ENCODE assay signal across 35 cellular contexts in genomic region chr2:52463457-52463856, GRCh38.
DNase-seq lines count a peak whose midpoint lies in the region; ATAC-seq, FAIRE-seq and TF ChIP-seq lines count a peak whose summit lies in the region.
"Had no signal": no experiment of that assay in that cellular context is flagged by ENCODE, and none has a peak within 500 bp of the region (broad histone marks: within the 10 kb centered on the region; RNA-seq: fewer than 3 reads in every experiment).

No MANE protein-coding gene starts in this region.

- TF ChIP-seq EP300 in HepG2 (IDR thresholded peaks at IDR 0.05; ENCODE audit: low read depth in 2 of 2, low read length in 2 of 2) (no peak), HepG2 (CRISPR knock-in tag; IDR thresholded peaks at IDR 0.05; ENCODE audit: borderline replicate concordance) (no peak)

- H3K4me1 ChIP-seq in liver (ENCODE audit: control insufficient read depth in 4 of 4, insufficient read depth in 4 of 4, low read length in 3 of 4) (peaks cover 0 to 16% (median 13%) of the 10 kb centered on the region in 4 donors), HepG2 (ENCODE audit: insufficient read depth, low read length) (no peaks in the 10 kb centered on the region), right lobe of liver (peaks cover 0 to 24% (median 2%) of the 10 kb centered on the region in 4 donors)
- H3K4me1 ChIP-seq: A549; BE2C; BLaER1; BLaER1 treated with 17β-estradiol and CSF1 and Interleukin-3, amounts not matched to agents 10 nM and 100 nM; Caco-2 had no signal

- H3K9ac ChIP-seq in liver (ENCODE audit: low read depth in 1 of 2, low read length in 2 of 2) (no peak overlapping the region), HepG2 (ENCODE audit: insufficient read depth, low read depth, low read length) (no peak overlapping the region)
- H3K9ac ChIP-seq: BLaER1; BLaER1 treated with 17β-estradiol and CSF1 and Interleukin-3, amounts not matched to agents 10 nM and 100 nM had no signal

- TF ChIP-seq POLR2A in HepG2 (IDR thresholded peaks at IDR 0.05; ENCODE audit: insufficient read depth in 1 of 2, low read depth in 2 of 2, low read length in 2 of 2) (no peak), right lobe of liver (IDR thresholded peaks at IDR 0.05) (no peak)

- H4K20me1 ChIP-seq in HepG2 (ENCODE audit: insufficient read depth, low read length) = no peaks in the 10 kb centered on the region
- H4K20me1 ChIP-seq: BLaER1; BLaER1 treated with 17β-estradiol and CSF1 and Interleukin-3, amounts not matched to agents 10 nM and 100 nM had no signal

- no peak overlapping the region for H3K4me2 ChIP-seq in HepG2 (ENCODE audit: low read depth, low read length)
- H3K4me2 ChIP-seq: A549; BLaER1; BLaER1 treated with 17β-estradiol and CSF1 and Interleukin-3, amounts not matched to agents 10 nM and 100 nM had no signal

- H3K27ac ChIP-seq in liver (ENCODE audit: low read depth in 1 of 2, low read length in 2 of 2) (no peak overlapping the region), HepG2 (ENCODE audit: extremely low read length, insufficient read depth, low read length) (no peak overlapping the region), right lobe of liver (no peak overlapping the region)
- H3K27ac ChIP-seq: 22Rv1; A549; BLaER1; BLaER1 treated with 17β-estradiol and CSF1 and Interleukin-3, amounts not matched to agents 10 nM and 100 nM; C4-2B had no signal

- no peak for FAIRE-seq in HepG2 (lab: Jason Lieb, UNC)
- FAIRE-seq in endometrium (lab: Jason Lieb, UNC) = peak; percentile 91
- FAIRE-seq: A204.1, A549, D721Med had no signal

- WGBS in liver = 53% methylated on average over 3 of the region's 3 CpGs
- WGBS in HepG2 (ENCODE audit: low lambda C conversion rate) = 2% methylated on average over 3 of the region's 3 CpGs
- 40% methylated on average over 3 of the region's 3 CpGs for WGBS in right lobe of liver (ENCODE audit: insufficient coverage, low coverage, low lambda C conversion rate, missing lambda C conversion rate)

- intact Hi-C loops in HepG2 (cut with micrococcal nuclease; ENCODE audit: unreplicated experiment) = no loop called here
- intact Hi-C loops in right lobe of liver (cut with DNase I) = no loop called here
- intact Hi-C loops in cardiac septum (cut with DNase I) = no loop called here

- CTCF ChIA-PET in HepG2 (lab: Yijun Ruan, JAX; ENCODE audit: low intra/inter-chr PET ratio, low total read pairs) = no interaction called here

- POLR2A ChIA-PET in HepG2 (lab: Yijun Ruan, JAX) = no interaction called here

- TF ChIP-seq CTCF in liver (IDR thresholded peaks at IDR 0.05; ENCODE audit: low read depth, low read length, missing input control) = no peak
- TF ChIP-seq CTCF in HepG2 (CRISPR knock-in tag; IDR thresholded peaks at IDR 0.05) = no peak
- no peak for TF ChIP-seq CTCF in right lobe of liver (IDR thresholded peaks at IDR 0.05)

- DNase-seq in HepG2 (ENCODE audit: low spot score) = no peak
- DNase-seq in left lobe of liver (ENCODE audit: low spot score) = no peak
- no peak for DNase-seq in right lobe of liver
- DNase-seq in cardiac septum (ENCODE audit: low spot score) = no peak
- no peak for DNase-seq in activated CD4-positive, CD25-positive, alpha-beta regulatory T cell treated with anti-CD3 and anti-CD28 coated beads, Interleukin-2, amount 50 U/mL, for 72 hours
- DNase-seq: 8988T; ACHN; AML-193; BE2C; C1 segment of cervical spinal cord; Caco-2; Calu3; CD4-positive, alpha-beta memory T cell; CD4-positive, alpha-beta T cell; CD4-positive, CD25-positive, alpha-beta regulatory T cell; CD8-positive, alpha-beta memory T cell; CD8-positive, alpha-beta T cell; COR-L47; DMS 273 treated with DMSO at 0.1 percent for 48 hours; DMS153; DMS53; DMS79; DMS79 treated with DMSO at 0.1 percent for 48 hours; DND-41; EL had no signal

- no peak overlapping the region for H2AFZ ChIP-seq in HepG2 (ENCODE audit: low read length)

- in situ Hi-C loops in HepG2 (cut with HindIII; ENCODE audit: extremely low pct_ligation_motif_present, low pct_unique_long_range_greater_than_20kb) = no loop called here

- BruUV-seq in HepG2 (replicated peaks; lab: Mats Ljungman, UMichigan) = no TSS peak

- no peak overlapping the region for H3K4me3 ChIP-seq in liver (ENCODE audit: low read depth in 1 of 3, low read length in 3 of 3)
- no peak overlapping the region for H3K4me3 ChIP-seq in HepG2 (replicated peaks in 1 of 3; ENCODE audit: insufficient read depth in 1 of 3, low read depth in 2 of 3, low read length in 3 of 3)
- H3K4me3 ChIP-seq in right lobe of liver = no peak overlapping the region
- H3K4me3 ChIP-seq: A549; BLaER1; BLaER1 treated with 17β-estradiol and CSF1 and Interleukin-3, amounts not matched to agents 10 nM and 100 nM had no signal

- no peaks in the 10 kb centered on the region for H3K27me3 ChIP-seq in liver (ENCODE audit: control insufficient read depth in 4 of 4, insufficient read depth in 4 of 4, low read length in 3 of 4)
- H3K27me3 ChIP-seq in HepG2 (ENCODE audit: control insufficient read depth in 1 of 2, insufficient read depth in 2 of 2, low read length in 2 of 2) = no peaks in the 10 kb centered on the region
- H3K27me3 ChIP-seq in right lobe of liver = no peaks in the 10 kb centered on the region
- H3K27me3 ChIP-seq: BE2C; BLaER1; BLaER1 treated with 17β-estradiol and CSF1 and Interleukin-3, amounts not matched to agents 10 nM and 100 nM had no signal

- H3K36me3 ChIP-seq in liver (ENCODE audit: control insufficient read depth in 4 of 4, insufficient read depth in 3 of 4, low read depth in 1 of 4, low read length in 3 of 4) (no peaks in the 10 kb centered on the region), HepG2 (replicated peaks in 1 of 2; ENCODE audit: control insufficient read depth in 1 of 2, insufficient read depth in 2 of 2, low read length in 2 of 2) (no peaks in the 10 kb centered on the region), right lobe of liver (no peaks in the 10 kb centered on the region)
- H3K36me3 ChIP-seq: BE2C; BLaER1; BLaER1 treated with 17β-estradiol and CSF1 and Interleukin-3, amounts not matched to agents 10 nM and 100 nM had no signal

- H3K79me2 ChIP-seq in HepG2 (ENCODE audit: insufficient read depth, low read length) = no peaks in the 10 kb centered on the region

- ATAC-seq in HepG2 (no peak), left lobe of liver (peak; percentile 47), right lobe of liver (peak in 3 of 4 donors; percentile 27 to 82 (median 71)), GM18868 (IDR thresholded peaks at IDR 0.05; ENCODE audit: unreplicated experiment) (no peak)
- ATAC-seq: A549; CD8-positive, alpha-beta T cell had no signal

- no peaks in the 10 kb centered on the region for H3K9me3 ChIP-seq in liver (ENCODE audit: control insufficient read depth in 4 of 4, low read length in 3 of 4)
- H3K9me3 ChIP-seq in HepG2 (ENCODE audit: low read length) = peaks cover 51% of the 10 kb centered on the region
- no peaks in the 10 kb centered on the region for H3K9me3 ChIP-seq in right lobe of liver
- H3K9me3 ChIP-seq: A549; BE2C; BLaER1; BLaER1 treated with 17β-estradiol and CSF1 and Interleukin-3, amounts not matched to agents 10 nM and 100 nM; Caco-2 had no signal

- TF ChIP-seq RAD21 in liver (IDR thresholded peaks at IDR 0.05) = peak in 1 of 2 donors; percentile 16
- no peak for TF ChIP-seq RAD21 in HepG2 (CRISPR knock-in tag; IDR thresholded peaks at IDR 0.05)

TF ChIP-seq in liver, 16 proteins besides CTCF, POLR2A, EP300 and RAD21 (continues in another document):
- TF ChIP-seq, protein P1, sequence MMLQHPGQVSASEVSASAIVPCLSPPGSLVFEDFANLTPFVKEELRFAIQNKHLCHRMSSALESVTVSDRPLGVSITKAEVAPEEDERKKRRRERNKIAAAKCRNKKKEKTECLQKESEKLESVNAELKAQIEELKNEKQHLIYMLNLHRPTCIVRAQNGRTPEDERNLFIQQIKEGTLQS (IDR thresholded peaks at IDR 0.05) = no peak
- TF ChIP-seq EGR1 (IDR thresholded peaks at IDR 0.05; ENCODE audit: low read depth in 2 of 2) (no peak), JUND (IDR thresholded peaks at IDR 0.05) (no peak), RXRA (IDR thresholded peaks at IDR 0.05) (peak; percentile 59 to 84), HNF4G (IDR thresholded peaks at IDR 0.05) (no peak)
- TF ChIP-seq, protein P2, sequence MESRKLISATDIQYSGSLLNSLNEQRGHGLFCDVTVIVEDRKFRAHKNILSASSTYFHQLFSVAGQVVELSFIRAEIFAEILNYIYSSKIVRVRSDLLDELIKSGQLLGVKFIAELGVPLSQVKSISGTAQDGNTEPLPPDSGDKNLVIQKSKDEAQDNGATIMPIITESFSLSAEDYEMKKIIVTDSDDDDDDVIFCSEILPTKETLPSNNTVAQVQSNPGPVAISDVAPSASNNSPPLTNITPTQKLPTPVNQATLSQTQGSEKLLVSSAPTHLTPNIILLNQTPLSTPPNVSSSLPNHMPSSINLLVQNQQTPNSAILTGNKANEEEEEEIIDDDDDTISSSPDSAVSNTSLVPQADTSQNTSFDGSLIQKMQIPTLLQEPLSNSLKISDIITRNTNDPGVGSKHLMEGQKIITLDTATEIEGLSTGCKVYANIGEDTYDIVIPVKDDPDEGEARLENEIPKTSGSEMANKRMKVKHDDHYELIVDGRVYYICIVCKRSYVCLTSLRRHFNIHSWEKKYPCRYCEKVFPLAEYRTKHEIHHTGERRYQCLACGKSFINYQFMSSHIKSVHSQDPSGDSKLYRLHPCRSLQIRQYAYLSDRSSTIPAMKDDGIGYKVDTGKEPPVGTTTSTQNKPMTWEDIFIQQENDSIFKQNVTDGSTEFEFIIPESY (IDR thresholded peaks at IDR 0.05) = no peak

TF ChIP-seq in HepG2, 621 proteins besides CTCF, POLR2A, EP300 and RAD21:
- no peak for TF ChIP-seq ZBTB20 (CRISPR knock-in tag; IDR thresholded peaks at IDR 0.05; ENCODE audit: borderline replicate concordance, low read depth)
- no peak for TF ChIP-seq ZNF501 (CRISPR knock-in tag; IDR thresholded peaks at IDR 0.05)
- TF ChIP-seq ARID2 (CRISPR knock-in tag; IDR thresholded peaks at IDR 0.05; ENCODE audit: borderline replicate concordance) = no peak
- no peak for TF ChIP-seq ETS1 (CRISPR knock-in tag; IDR thresholded peaks at IDR 0.05)

Comparison
In these comparisons a context has a peak if more than half of its experiments do, and no peak if none do; other contexts are left out.
1. ATAC-seq: peak in left lobe of liver (single experiment) and right lobe of liver (3 of 4); none in HepG2 (single experiment) and GM18868 (single experiment).